In genomic region chr1:159945483-159946241, GRCh38 we compare ENCODE assay signal across 8 cellular contexts. TPM values are rescaled to one million over a fixed set of nuclear protein-coding genes. Genes with fewer than 3 reads are reported as not detected.
DNase-seq lines count a peak whose midpoint lies in the region; ATAC-seq and TF ChIP-seq lines count a peak whose summit lies in the region.

IGSF9 (minus strand) TSS chr1:159945613; CDS start chr1:159943454, 2,159 bp downstream.

- no peaks in the 10 kb centered on the region for H3K9me3 Mint-ChIP-seq in osteocyte (ENCODE audit: unreplicated experiment)

- peak within 1 kb of the TSS; percentile 59 for H3K4me3 Mint-ChIP-seq in osteocyte (ENCODE audit: unreplicated experiment)

- in situ Hi-C loops in KBM-7 (cut with MboI; ENCODE audit: low pct_unique_long_range_greater_than_20kb, low sequenced_read_pairs) = no loop called here

- TF ChIP-seq CTCF in GM10266 (IDR thresholded peaks at IDR 0.05; ENCODE audit: control insufficient read depth, insufficient read depth, low read depth, missing control alignments) (peak; percentile 39), RWPE2 (IDR thresholded peaks at IDR 0.05; ENCODE audit: poor library complexity, severe bottlenecking) (peak; percentile 89), osteocyte (IDR thresholded peaks at IDR 0.05) (peak; percentile 59), testis (IDR thresholded peaks at IDR 0.05) (peak; percentile 12 to 53 (median 35))

- H3K4me1 ChIP-seq in RWPE2 (ENCODE audit: insufficient read depth, poor library complexity, severe bottlenecking) (peaks cover 14% of the 10 kb centered on the region), testis (peaks cover 12% of the 10 kb centered on the region)

- H3K4me3 ChIP-seq in RWPE2 (ENCODE audit: severe bottlenecking) (peak within 1 kb of the TSS; percentile 41), testis (peak within 1 kb of the TSS; percentile 16 to 56)

- DNase-seq in GM10266 (ENCODE audit: extremely low spot score) (peak; percentile 61), KBM-7 (peak; percentile 88), RWPE2 (ENCODE audit: low spot score) (peak; percentile 92), Right ventricle myocardium inferior (ENCODE audit: missing footprints) (peak; percentile 88), osteocyte (ENCODE audit: extremely low spot score, unreplicated experiment) (no peak), testis (peak; percentile 89)
- peak; percentile 84 for DNase-seq in activated naive CD4-positive, alpha-beta T cell treated with anti-CD3 and anti-CD28 coated beads, Interleukin-2, amount 50 U/mL, for 16 hours

- H3K27ac ChIP-seq in RWPE2 (ENCODE audit: poor library complexity, severe bottlenecking) (peak within 1 kb of the TSS; percentile 50), testis (no peak within 1 kb of the TSS)

- peaks cover 12% of the 10 kb centered on the region for H3K4me1 Mint-ChIP-seq in osteocyte (ENCODE audit: unreplicated experiment)

- peaks cover 56% of the 10 kb centered on the region for H3K27me3 Mint-ChIP-seq in osteocyte (ENCODE audit: unreplicated experiment)

- intact Hi-C loops in Right ventricle myocardium inferior (cut with DNase I) (loop anchor here (2.0 kb wide), 1 partner anchor 147 kb away; no protein-coding TSS in a partner anchor), testis (cut with DNase I; ENCODE audit: low total_unique reads) (no loop called here)

- H3K27me3 ChIP-seq in RWPE2 (ENCODE audit: insufficient read depth, poor library complexity, severe bottlenecking) (no peaks in the 10 kb centered on the region), testis (no peaks in the 10 kb centered on the region)

- H3K9me3 ChIP-seq in RWPE2 (ENCODE audit: severe bottlenecking) (no peaks in the 10 kb centered on the region), testis (no peaks in the 10 kb centered on the region)

- H3K36me3 Mint-ChIP-seq in osteocyte (ENCODE audit: unreplicated experiment) = no peaks in the 10 kb centered on the region

- H3K36me3 ChIP-seq in RWPE2 (ENCODE audit: low read depth) (no peaks in the 10 kb centered on the region), testis (ENCODE audit: low read depth, missing control alignments) (no peaks in the 10 kb centered on the region)

- ATAC-seq in RWPE2 (ENCODE audit: low read depth) = peak; percentile 83
- ATAC-seq in Right ventricle myocardium inferior = peak; percentile 92
- no peak for ATAC-seq in HG03521 (IDR thresholded peaks at IDR 0.05; ENCODE audit: unreplicated experiment)

- no peak for TF ChIP-seq POLR2A in testis (IDR thresholded peaks at IDR 0.05)

- WGBS in testis, 2 donors = 2 to 4% methylated on average over 20 to 35 of the region's 58 CpGs

- H3K27ac Mint-ChIP-seq in osteocyte (ENCODE audit: unreplicated experiment) = no peak within 1 kb of the TSS

RNA-seq across cellular contexts. Expression of gene IGSF9, which starts in this region (rescaled TPM):
- total RNA-seq in Right ventricle myocardium inferior (0.30 TPM), osteocyte (not detected in 2 replicates), testis (10 to 100 TPM in 1 of 2 donors, 1 to 10 TPM in 1; 4.8 to 10.2 TPM)
- polyA plus RNA-seq in testis (ENCODE audit: insufficient read depth, low read depth, low replicate concordance) = 7.9 TPM

Comparison
In these comparisons a context has a peak if more than half of its experiments do, and no peak if none do; other contexts are left out.
1. Peak in DNase-seq and ATAC-seq in Right ventricle myocardium inferior; RNA of the gene not detected or under 1 TPM.
2. CTCF ChIP-seq: peak in every context shown above with its lines; median percentile 89 in RWPE2; 59 in osteocyte; 39 in GM10266; 35 in testis.